2 cellular contexts compared by ENCODE assay signal in the genomic region with DNA sequence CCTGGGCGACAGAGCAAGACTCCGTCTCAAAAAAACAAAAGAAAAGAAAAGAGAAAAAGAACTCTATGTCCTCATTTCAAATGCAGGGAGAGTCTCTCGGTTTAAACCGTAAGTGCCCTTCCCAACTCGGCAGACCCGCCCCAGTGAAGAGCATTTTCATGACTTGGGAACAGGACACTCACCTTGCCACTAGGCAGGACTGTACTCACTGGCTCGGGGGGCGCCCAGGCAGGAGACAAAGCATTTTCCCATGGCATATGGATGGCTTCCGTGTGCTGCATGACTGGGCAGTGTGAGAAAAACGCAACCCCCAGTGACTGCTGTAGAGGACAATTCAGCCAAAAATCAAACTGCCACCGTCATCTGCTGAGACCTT.
TF ChIP-seq lines count a peak whose summit lies in the region.

No MANE protein-coding gene starts in this region.

TF ChIP-seq in GM23338, 12 proteins besides CTCF, POLR2A, EP300 and RAD21 (continues in another document):
- no peak for TF ChIP-seq ZNF114 (CRISPR knock-in tag; IDR thresholded peaks at IDR 0.05)
- TF ChIP-seq, protein P1, sequence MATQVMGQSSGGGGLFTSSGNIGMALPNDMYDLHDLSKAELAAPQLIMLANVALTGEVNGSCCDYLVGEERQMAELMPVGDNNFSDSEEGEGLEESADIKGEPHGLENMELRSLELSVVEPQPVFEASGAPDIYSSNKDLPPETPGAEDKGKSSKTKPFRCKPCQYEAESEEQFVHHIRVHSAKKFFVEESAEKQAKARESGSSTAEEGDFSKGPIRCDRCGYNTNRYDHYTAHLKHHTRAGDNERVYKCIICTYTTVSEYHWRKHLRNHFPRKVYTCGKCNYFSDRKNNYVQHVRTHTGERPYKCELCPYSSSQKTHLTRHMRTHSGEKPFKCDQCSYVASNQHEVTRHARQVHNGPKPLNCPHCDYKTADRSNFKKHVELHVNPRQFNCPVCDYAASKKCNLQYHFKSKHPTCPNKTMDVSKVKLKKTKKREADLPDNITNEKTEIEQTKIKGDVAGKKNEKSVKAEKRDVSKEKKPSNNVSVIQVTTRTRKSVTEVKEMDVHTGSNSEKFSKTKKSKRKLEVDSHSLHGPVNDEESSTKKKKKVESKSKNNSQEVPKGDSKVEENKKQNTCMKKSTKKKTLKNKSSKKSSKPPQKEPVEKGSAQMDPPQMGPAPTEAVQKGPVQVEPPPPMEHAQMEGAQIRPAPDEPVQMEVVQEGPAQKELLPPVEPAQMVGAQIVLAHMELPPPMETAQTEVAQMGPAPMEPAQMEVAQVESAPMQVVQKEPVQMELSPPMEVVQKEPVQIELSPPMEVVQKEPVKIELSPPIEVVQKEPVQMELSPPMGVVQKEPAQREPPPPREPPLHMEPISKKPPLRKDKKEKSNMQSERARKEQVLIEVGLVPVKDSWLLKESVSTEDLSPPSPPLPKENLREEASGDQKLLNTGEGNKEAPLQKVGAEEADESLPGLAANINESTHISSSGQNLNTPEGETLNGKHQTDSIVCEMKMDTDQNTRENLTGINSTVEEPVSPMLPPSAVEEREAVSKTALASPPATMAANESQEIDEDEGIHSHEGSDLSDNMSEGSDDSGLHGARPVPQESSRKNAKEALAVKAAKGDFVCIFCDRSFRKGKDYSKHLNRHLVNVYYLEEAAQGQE (IDR thresholded peaks at IDR 0.05; ENCODE audit: unreplicated experiment) = no peak
- no peak for TF ChIP-seq STAT1 (IDR thresholded peaks at IDR 0.05; ENCODE audit: unreplicated experiment)
- TF ChIP-seq POLR2AphosphoS5 (IDR thresholded peaks at IDR 0.05; ENCODE audit: low read depth) = no peak
- TF ChIP-seq CREB1 (CRISPR knock-in tag; IDR thresholded peaks at IDR 0.05; ENCODE audit: low read depth) = no peak
- TF ChIP-seq, protein P2, sequence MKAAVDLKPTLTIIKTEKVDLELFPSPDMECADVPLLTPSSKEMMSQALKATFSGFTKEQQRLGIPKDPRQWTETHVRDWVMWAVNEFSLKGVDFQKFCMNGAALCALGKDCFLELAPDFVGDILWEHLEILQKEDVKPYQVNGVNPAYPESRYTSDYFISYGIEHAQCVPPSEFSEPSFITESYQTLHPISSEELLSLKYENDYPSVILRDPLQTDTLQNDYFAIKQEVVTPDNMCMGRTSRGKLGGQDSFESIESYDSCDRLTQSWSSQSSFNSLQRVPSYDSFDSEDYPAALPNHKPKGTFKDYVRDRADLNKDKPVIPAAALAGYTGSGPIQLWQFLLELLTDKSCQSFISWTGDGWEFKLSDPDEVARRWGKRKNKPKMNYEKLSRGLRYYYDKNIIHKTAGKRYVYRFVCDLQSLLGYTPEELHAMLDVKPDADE (IDR thresholded peaks at IDR 0.05) = no peak
- TF ChIP-seq JUNB (IDR thresholded peaks at IDR 0.05; ENCODE audit: unreplicated experiment) = no peak
- TF ChIP-seq ZNF331 (CRISPR knock-in tag; IDR thresholded peaks at IDR 0.05; ENCODE audit: low read depth) = no peak
- no peak for TF ChIP-seq EZH2 (IDR thresholded peaks at IDR 0.05; ENCODE audit: low read depth, unreplicated experiment)
- no peak for TF ChIP-seq NANOG (IDR thresholded peaks at IDR 0.05; ENCODE audit: borderline replicate concordance)

TF ChIP-seq in WTC11, 78 proteins besides CTCF, POLR2A, EP300 and RAD21:
- no peak for TF ChIP-seq TP53 (CRISPR knock-in tag; IDR thresholded peaks at IDR 0.05)
- TF ChIP-seq KAT7 (CRISPR knock-in tag; IDR thresholded peaks at IDR 0.05; ENCODE audit: borderline replicate concordance) = no peak
- TF ChIP-seq, protein P3, sequence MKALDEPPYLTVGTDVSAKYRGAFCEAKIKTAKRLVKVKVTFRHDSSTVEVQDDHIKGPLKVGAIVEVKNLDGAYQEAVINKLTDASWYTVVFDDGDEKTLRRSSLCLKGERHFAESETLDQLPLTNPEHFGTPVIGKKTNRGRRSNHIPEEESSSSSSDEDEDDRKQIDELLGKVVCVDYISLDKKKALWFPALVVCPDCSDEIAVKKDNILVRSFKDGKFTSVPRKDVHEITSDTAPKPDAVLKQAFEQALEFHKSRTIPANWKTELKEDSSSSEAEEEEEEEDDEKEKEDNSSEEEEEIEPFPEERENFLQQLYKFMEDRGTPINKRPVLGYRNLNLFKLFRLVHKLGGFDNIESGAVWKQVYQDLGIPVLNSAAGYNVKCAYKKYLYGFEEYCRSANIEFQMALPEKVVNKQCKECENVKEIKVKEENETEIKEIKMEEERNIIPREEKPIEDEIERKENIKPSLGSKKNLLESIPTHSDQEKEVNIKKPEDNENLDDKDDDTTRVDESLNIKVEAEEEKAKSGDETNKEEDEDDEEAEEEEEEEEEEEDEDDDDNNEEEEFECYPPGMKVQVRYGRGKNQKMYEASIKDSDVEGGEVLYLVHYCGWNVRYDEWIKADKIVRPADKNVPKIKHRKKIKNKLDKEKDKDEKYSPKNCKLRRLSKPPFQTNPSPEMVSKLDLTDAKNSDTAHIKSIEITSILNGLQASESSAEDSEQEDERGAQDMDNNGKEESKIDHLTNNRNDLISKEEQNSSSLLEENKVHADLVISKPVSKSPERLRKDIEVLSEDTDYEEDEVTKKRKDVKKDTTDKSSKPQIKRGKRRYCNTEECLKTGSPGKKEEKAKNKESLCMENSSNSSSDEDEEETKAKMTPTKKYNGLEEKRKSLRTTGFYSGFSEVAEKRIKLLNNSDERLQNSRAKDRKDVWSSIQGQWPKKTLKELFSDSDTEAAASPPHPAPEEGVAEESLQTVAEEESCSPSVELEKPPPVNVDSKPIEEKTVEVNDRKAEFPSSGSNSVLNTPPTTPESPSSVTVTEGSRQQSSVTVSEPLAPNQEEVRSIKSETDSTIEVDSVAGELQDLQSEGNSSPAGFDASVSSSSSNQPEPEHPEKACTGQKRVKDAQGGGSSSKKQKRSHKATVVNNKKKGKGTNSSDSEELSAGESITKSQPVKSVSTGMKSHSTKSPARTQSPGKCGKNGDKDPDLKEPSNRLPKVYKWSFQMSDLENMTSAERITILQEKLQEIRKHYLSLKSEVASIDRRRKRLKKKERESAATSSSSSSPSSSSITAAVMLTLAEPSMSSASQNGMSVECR (CRISPR knock-in tag; IDR thresholded peaks at IDR 0.05; ENCODE audit: borderline replicate concordance) = no peak
- TF ChIP-seq, protein P4, sequence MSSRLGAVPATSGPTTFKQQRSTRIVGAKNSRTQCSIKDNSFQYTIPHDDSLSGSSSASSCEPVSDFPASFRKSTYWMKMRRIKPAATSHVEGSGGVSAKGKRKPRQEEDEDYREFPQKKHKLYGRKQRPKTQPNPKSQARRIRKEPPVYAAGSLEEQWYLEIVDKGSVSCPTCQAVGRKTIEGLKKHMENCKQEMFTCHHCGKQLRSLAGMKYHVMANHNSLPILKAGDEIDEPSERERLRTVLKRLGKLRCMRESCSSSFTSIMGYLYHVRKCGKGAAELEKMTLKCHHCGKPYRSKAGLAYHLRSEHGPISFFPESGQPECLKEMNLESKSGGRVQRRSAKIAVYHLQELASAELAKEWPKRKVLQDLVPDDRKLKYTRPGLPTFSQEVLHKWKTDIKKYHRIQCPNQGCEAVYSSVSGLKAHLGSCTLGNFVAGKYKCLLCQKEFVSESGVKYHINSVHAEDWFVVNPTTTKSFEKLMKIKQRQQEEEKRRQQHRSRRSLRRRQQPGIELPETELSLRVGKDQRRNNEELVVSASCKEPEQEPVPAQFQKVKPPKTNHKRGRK (CRISPR knock-in tag; IDR thresholded peaks at IDR 0.05; ENCODE audit: borderline replicate concordance) = no peak
- TF ChIP-seq ZNF317 (CRISPR knock-in tag; IDR thresholded peaks at IDR 0.05; ENCODE audit: borderline replicate concordance, low read depth) = no peak
- TF ChIP-seq ATF1 (CRISPR knock-in tag; IDR thresholded peaks at IDR 0.05) = no peak
- TF ChIP-seq ZNF416 (CRISPR knock-in tag; IDR thresholded peaks at IDR 0.05) = no peak
- TF ChIP-seq, protein P5, sequence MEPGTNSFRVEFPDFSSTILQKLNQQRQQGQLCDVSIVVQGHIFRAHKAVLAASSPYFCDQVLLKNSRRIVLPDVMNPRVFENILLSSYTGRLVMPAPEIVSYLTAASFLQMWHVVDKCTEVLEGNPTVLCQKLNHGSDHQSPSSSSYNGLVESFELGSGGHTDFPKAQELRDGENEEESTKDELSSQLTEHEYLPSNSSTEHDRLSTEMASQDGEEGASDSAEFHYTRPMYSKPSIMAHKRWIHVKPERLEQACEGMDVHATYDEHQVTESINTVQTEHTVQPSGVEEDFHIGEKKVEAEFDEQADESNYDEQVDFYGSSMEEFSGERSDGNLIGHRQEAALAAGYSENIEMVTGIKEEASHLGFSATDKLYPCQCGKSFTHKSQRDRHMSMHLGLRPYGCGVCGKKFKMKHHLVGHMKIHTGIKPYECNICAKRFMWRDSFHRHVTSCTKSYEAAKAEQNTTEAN (CRISPR knock-in tag; IDR thresholded peaks at IDR 0.05) = no peak
- no peak for TF ChIP-seq NR1H2 (CRISPR knock-in tag; IDR thresholded peaks at IDR 0.05)
- no peak for TF ChIP-seq JUN (CRISPR knock-in tag; IDR thresholded peaks at IDR 0.05)
- no peak for TF ChIP-seq ZNF396 (CRISPR knock-in tag; IDR thresholded peaks at IDR 0.05; ENCODE audit: borderline replicate concordance)
- no peak for TF ChIP-seq IRF2 (CRISPR knock-in tag; IDR thresholded peaks at IDR 0.05; ENCODE audit: borderline replicate concordance, low read depth)
- TF ChIP-seq, protein P6, sequence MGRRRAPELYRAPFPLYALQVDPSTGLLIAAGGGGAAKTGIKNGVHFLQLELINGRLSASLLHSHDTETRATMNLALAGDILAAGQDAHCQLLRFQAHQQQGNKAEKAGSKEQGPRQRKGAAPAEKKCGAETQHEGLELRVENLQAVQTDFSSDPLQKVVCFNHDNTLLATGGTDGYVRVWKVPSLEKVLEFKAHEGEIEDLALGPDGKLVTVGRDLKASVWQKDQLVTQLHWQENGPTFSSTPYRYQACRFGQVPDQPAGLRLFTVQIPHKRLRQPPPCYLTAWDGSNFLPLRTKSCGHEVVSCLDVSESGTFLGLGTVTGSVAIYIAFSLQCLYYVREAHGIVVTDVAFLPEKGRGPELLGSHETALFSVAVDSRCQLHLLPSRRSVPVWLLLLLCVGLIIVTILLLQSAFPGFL (CRISPR knock-in tag; IDR thresholded peaks at IDR 0.05; ENCODE audit: borderline replicate concordance) = no peak
- TF ChIP-seq, protein P7, sequence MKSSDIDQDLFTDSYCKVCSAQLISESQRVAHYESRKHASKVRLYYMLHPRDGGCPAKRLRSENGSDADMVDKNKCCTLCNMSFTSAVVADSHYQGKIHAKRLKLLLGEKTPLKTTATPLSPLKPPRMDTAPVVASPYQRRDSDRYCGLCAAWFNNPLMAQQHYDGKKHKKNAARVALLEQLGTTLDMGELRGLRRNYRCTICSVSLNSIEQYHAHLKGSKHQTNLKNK (CRISPR knock-in tag; IDR thresholded peaks at IDR 0.05) = no peak
- no peak for TF ChIP-seq SMAD3 (CRISPR knock-in tag; IDR thresholded peaks at IDR 0.05; ENCODE audit: borderline replicate concordance)
- no peak for TF ChIP-seq ZNF121 (CRISPR knock-in tag; IDR thresholded peaks at IDR 0.05)
